In the genomic region with DNA sequence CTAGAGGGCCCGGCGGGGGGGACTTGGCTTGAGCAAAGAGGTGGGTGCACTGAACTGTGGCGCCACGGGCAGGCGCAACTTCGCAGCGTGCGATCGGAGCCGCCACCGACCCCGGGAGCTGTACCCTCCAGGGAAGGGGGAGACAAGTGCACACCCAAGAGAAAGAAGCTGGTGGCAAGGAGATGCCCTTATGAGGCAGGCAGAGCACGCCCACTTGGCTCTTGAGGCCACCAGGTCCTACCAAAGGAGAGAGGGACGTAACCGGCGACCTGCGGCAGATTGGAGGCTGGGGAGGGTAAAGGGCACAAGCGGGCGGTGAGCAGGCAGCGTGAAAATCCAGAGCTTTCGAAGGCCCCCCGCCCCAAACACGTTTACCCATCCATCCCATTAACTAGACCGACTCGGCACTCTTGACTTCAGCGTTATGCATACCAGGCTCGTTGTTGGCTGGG, we compare ENCODE assay signal across 1 cellular context.
A peak's percentile ranks its signal among the peaks of the same experiment; 100 is the strongest.
TF ChIP-seq lines count a peak whose summit lies in the region.

No MANE protein-coding gene starts in this region.

TF ChIP-seq in GM12878, 131 proteins besides CTCF, POLR2A, EP300 and RAD21 (continued from another document):
- TF ChIP-seq PAX8 (IDR thresholded peaks at IDR 0.05) = no peak
- TF ChIP-seq, protein P1, sequence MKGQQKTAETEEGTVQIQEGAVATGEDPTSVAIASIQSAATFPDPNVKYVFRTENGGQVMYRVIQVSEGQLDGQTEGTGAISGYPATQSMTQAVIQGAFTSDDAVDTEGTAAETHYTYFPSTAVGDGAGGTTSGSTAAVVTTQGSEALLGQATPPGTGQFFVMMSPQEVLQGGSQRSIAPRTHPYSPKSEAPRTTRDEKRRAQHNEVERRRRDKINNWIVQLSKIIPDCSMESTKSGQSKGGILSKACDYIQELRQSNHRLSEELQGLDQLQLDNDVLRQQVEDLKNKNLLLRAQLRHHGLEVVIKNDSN (IDR thresholded peaks at IDR 0.05; ENCODE audit: borderline replicate concordance, extremely low read length, insufficient read depth, low read depth, low read length) = peak; percentile 7
- peak; percentile 71; the same call in 1 of the 2 replicates for TF ChIP-seq EZH2 (IDR thresholded peaks at IDR 0.05; ENCODE audit: borderline replicate concordance, control insufficient read depth, low read depth, low read length)
